ENCODE assay signal across 8 cellular contexts in genomic region chr17:32349854-32350661, GRCh38. TPM values are rescaled to one million over a fixed set of nuclear protein-coding genes. Genes with fewer than 3 reads are reported as not detected.
A peak's percentile ranks its signal among the peaks of the same experiment; 100 is the strongest.
DNase-seq lines count a peak whose midpoint lies in the region; ATAC-seq, FAIRE-seq and TF ChIP-seq lines count a peak whose summit lies in the region.

ZNF207 (plus strand) TSS chr17:32350157; CDS start chr17:32350286, 129 bp downstream.

- peak within 1 kb of the TSS; percentile 83 for H3K4me3 ChIP-seq in upper lobe of right lung

- no peaks in the 10 kb centered on the region for H3K27me3 ChIP-seq in upper lobe of right lung

- H3K4me3 Mint-ChIP-seq in T-helper 1 cell treated with Interleukin-12 subunit alpha and Interleukin-12 subunit beta and Interleukin-4 antibody, amounts not matched to agents 30 μg/mL and 1 μg/mL, for 36 hours = peak within 1 kb of the TSS; percentile 99

- H3K36me3 ChIP-seq in upper lobe of right lung = peaks cover 21% of the 10 kb centered on the region

- ATAC-seq in HG02870 (IDR thresholded peaks at IDR 0.05; ENCODE audit: unreplicated experiment) (peak; percentile 82), left cardiac atrium (peak; percentile 99 to 100), upper lobe of right lung (peak; percentile 99)

- no peaks in the 10 kb centered on the region for H3K27me3 Mint-ChIP-seq in T-helper 1 cell treated with Interleukin-12 subunit alpha and Interleukin-12 subunit beta and Interleukin-4 antibody, amounts not matched to agents 30 μg/mL and 1 μg/mL, for 36 hours (ENCODE audit: low read depth)

- peaks cover 31% of the 10 kb centered on the region for H3K4me1 ChIP-seq in upper lobe of right lung

- peaks cover 35% of the 10 kb centered on the region for H3K36me3 Mint-ChIP-seq in T-helper 1 cell treated with Interleukin-12 subunit alpha and Interleukin-12 subunit beta and Interleukin-4 antibody, amounts not matched to agents 30 μg/mL and 1 μg/mL, for 36 hours (ENCODE audit: low read depth)

- peak within 1 kb of the TSS; percentile 99 for H3K27ac Mint-ChIP-seq in T-helper 1 cell treated with Interleukin-12 subunit alpha and Interleukin-12 subunit beta and Interleukin-4 antibody, amounts not matched to agents 30 μg/mL and 1 μg/mL, for 36 hours

- H3K9me3 ChIP-seq in upper lobe of right lung = no peaks in the 10 kb centered on the region

- peak; percentile 99 for FAIRE-seq in GM12892 (lab: Jason Lieb, UNC)

- peaks cover 22% of the 10 kb centered on the region for H3K4me1 Mint-ChIP-seq in T-helper 1 cell treated with Interleukin-12 subunit alpha and Interleukin-12 subunit beta and Interleukin-4 antibody, amounts not matched to agents 30 μg/mL and 1 μg/mL, for 36 hours (ENCODE audit: low read depth)

- no peaks in the 10 kb centered on the region for H3K9me3 Mint-ChIP-seq in T-helper 1 cell treated with Interleukin-12 subunit alpha and Interleukin-12 subunit beta and Interleukin-4 antibody, amounts not matched to agents 30 μg/mL and 1 μg/mL, for 36 hours

- peak within 1 kb of the TSS; percentile 98 for H3K27ac ChIP-seq in upper lobe of right lung

- TF ChIP-seq CTCF in upper lobe of right lung (IDR thresholded peaks at IDR 0.05) = no peak

- DNase-seq in GM12892 (ENCODE audit: insufficient read length) (peak; percentile 72), NCI-H1694 (lab: John Stamatoyannopoulos, UW) (peak; percentile 98), amniotic stem cell (lab: John Stamatoyannopoulos, UW) (peak; percentile 91), left cardiac atrium (peak; percentile 97), posterior vena cava (ENCODE audit: low spot score) (peak; percentile 99), upper lobe of right lung (peak; percentile 96)

- TF ChIP-seq POLR2A in GM12892 (IDR thresholded peaks at IDR 0.05; ENCODE audit: low read depth, low read length) = peak; percentile 97

- intact Hi-C loops in left cardiac atrium (cut with DNase I) = no loop called here
- intact Hi-C loops in posterior vena cava (cut with DNase I) = no loop called here
- intact Hi-C loops in upper lobe of right lung (cut with DNase I) = no loop called here

RNA-seq across cellular contexts. Expression of gene ZNF207, which starts in this region (rescaled TPM):
- 149 TPM for polyA plus RNA-seq in GM12892 (2012; ENCODE audit: missing spikeins)
- total RNA-seq in left cardiac atrium (100 to 1,000 TPM in 1 of 2 donors, 10 to 100 TPM in 1; 69.7 to 109 TPM), posterior vena cava (100 to 1,000 TPM; 113 TPM), upper lobe of right lung (133 TPM)

Comparison
In these comparisons a context has a peak if more than half of its experiments do, and no peak if none do; other contexts are left out.
1. Peak in every context shown above with its lines: DNase-seq, ATAC-seq, H3K4me3 ChIP-seq and H3K27ac ChIP-seq.